Comparison of ENCODE assay signal across 8 cellular contexts in genomic region chr21:42009018-42009830, GRCh38. TPM values are rescaled to one million over a fixed set of nuclear protein-coding genes. Genes with fewer than 3 reads are reported as not detected.
A peak's percentile ranks its signal among the peaks of the same experiment; 100 is the strongest.
DNase-seq lines count a peak whose midpoint lies in the region; ATAC-seq, FAIRE-seq and TF ChIP-seq lines count a peak whose summit lies in the region.

No MANE protein-coding gene starts in this region.

- no peaks in the 10 kb centered on the region for H3K27me3 ChIP-seq in CD8-positive, alpha-beta T cell (ENCODE audit: insufficient read depth, low read length)
- H3K27me3 ChIP-seq in astrocyte (ENCODE audit: insufficient read depth, low read length) = peaks cover 12% of the 10 kb centered on the region
- peaks cover 11% of the 10 kb centered on the region for H3K27me3 ChIP-seq in iPS DF 6.9 (ENCODE audit: control insufficient read depth, insufficient read depth, low read length)

- no CpG with 5 or more reads among the region's 86 CpGs for WGBS in iPS DF 6.9 (ENCODE audit: insufficient coverage, insufficient read length)

- no peaks in the 10 kb centered on the region for H3K36me3 ChIP-seq in CD8-positive, alpha-beta T cell (ENCODE audit: insufficient read depth, low read length)
- H3K36me3 ChIP-seq in astrocyte (ENCODE audit: insufficient read depth, low read length) (no peaks in the 10 kb centered on the region), iPS DF 6.9 (ENCODE audit: control insufficient read depth, insufficient read depth, low read length) (no peaks in the 10 kb centered on the region)

- H3K9me3 Mint-ChIP-seq in CD8-positive, alpha-beta T cell = no peaks in the 10 kb centered on the region
- H3K9me3 Mint-ChIP-seq in astrocyte (ENCODE audit: unreplicated experiment) = peaks cover under 1% of the 10 kb centered on the region

- H3K27me3 Mint-ChIP-seq in CD8-positive, alpha-beta T cell (ENCODE audit: low read depth) = no peaks in the 10 kb centered on the region
- H3K27me3 Mint-ChIP-seq in astrocyte (ENCODE audit: low read depth, unreplicated experiment) = peaks cover 14% of the 10 kb centered on the region

- H3K27ac Mint-ChIP-seq in CD8-positive, alpha-beta T cell = peak overlapping the region; percentile 88
- H3K27ac Mint-ChIP-seq in astrocyte (ENCODE audit: unreplicated experiment) = peak overlapping the region; percentile 88

- POLR2A ChIA-PET in CD8-positive, alpha-beta T cell (lab: Charles Lee) = interaction anchor here (0.7 to 6.2 kb wide), 5 partner anchors 10 to 107 kb away, joined by 3 to 86 read pairs (median 5); no protein-coding TSS in a partner anchor

- H3K27ac ChIP-seq in CD8-positive, alpha-beta T cell (ENCODE audit: low read depth, low read length) = peak overlapping the region; percentile 96
- peak overlapping the region; percentile 99 for H3K27ac ChIP-seq in astrocyte (ENCODE audit: low read depth, low read length)
- H3K27ac ChIP-seq in iPS DF 6.9 (ENCODE audit: low read length) = no peak overlapping the region

- H2AFZ ChIP-seq in astrocyte (ENCODE audit: low read depth, low read length) = peak overlapping the region; percentile 51

- peaks cover 5% of the 10 kb centered on the region for H3K4me1 ChIP-seq in CD8-positive, alpha-beta T cell (ENCODE audit: insufficient read depth, low read length)
- H3K4me1 ChIP-seq in astrocyte (ENCODE audit: insufficient read depth, low read length) (peaks cover 3% of the 10 kb centered on the region), iPS DF 6.9 (ENCODE audit: control insufficient read depth, insufficient read depth, low read length) (no peaks in the 10 kb centered on the region)

- H3K4me3 ChIP-seq in CD8-positive, alpha-beta T cell (ENCODE audit: low read depth, low read length) = peak overlapping the region; percentile 64
- H3K4me3 ChIP-seq in astrocyte (ENCODE audit: insufficient read depth, low read depth, low read length) = peak overlapping the region; percentile 75
- peak overlapping the region; percentile 72 for H3K4me3 ChIP-seq in iPS DF 6.9 (ENCODE audit: low read length)
- H3K4me3 ChIP-seq in skeletal muscle cell (ENCODE audit: low read depth, low read length) = peak overlapping the region; percentile 71

- TF ChIP-seq CTCF in CD8-positive, alpha-beta T cell (IDR thresholded peaks at IDR 0.05) = no peak
- TF ChIP-seq CTCF in astrocyte (IDR thresholded peaks at IDR 0.05; ENCODE audit: insufficient read depth, low read depth, low read length) = no peak

- H3K79me2 ChIP-seq in astrocyte (ENCODE audit: insufficient read depth, low read length) = peaks cover 42% of the 10 kb centered on the region

- FAIRE-seq in astrocyte (lab: Jason Lieb, UNC) = no peak

- H3K4me2 ChIP-seq in astrocyte (ENCODE audit: low read length) = peak overlapping the region; percentile 86

- peaks cover 40% of the 10 kb centered on the region for H3K4me1 Mint-ChIP-seq in CD8-positive, alpha-beta T cell (ENCODE audit: low read depth)
- no peaks in the 10 kb centered on the region for H3K4me1 Mint-ChIP-seq in astrocyte (ENCODE audit: low read depth, unreplicated experiment)

- peak overlapping the region; percentile 98 for H3K4me3 Mint-ChIP-seq in CD8-positive, alpha-beta T cell
- H3K4me3 Mint-ChIP-seq in astrocyte (ENCODE audit: unreplicated experiment) = peak overlapping the region; percentile 89

- peaks cover 3% of the 10 kb centered on the region for H4K20me1 ChIP-seq in astrocyte (ENCODE audit: insufficient read depth, low read length)

- CTCF ChIA-PET in CD8-positive, alpha-beta T cell (lab: Charles Lee) = interaction anchor here (0.9 to 5.8 kb wide), 7 partner anchors 12 to 192 kb away, joined by 3 to 73 read pairs (median 4); no protein-coding TSS in a partner anchor

- no peak for ATAC-seq in CD8-positive, alpha-beta T cell
- ATAC-seq in GM19328 (IDR thresholded peaks at IDR 0.05; ENCODE audit: unreplicated experiment) = peak; percentile 20
- peak; percentile 19 for ATAC-seq in HG03571 (IDR thresholded peaks at IDR 0.05; ENCODE audit: unreplicated experiment)

- peaks cover 20% of the 10 kb centered on the region for H3K36me3 Mint-ChIP-seq in CD8-positive, alpha-beta T cell
- H3K36me3 Mint-ChIP-seq in astrocyte (ENCODE audit: low read depth, unreplicated experiment) = peaks cover 12% of the 10 kb centered on the region

- no peaks in the 10 kb centered on the region for H3K9me3 ChIP-seq in CD8-positive, alpha-beta T cell (ENCODE audit: low read length)
- H3K9me3 ChIP-seq in astrocyte (ENCODE audit: insufficient read depth, low read depth, low read length) = no peaks in the 10 kb centered on the region
- no peaks in the 10 kb centered on the region for H3K9me3 ChIP-seq in iPS DF 6.9 (ENCODE audit: control insufficient read depth, insufficient read depth, low read length)

- peak; percentile 7 to 77 (median 33) for DNase-seq in CD8-positive, alpha-beta T cell
- peak in 4 of 5 donors; percentile 22 to 30 (median 26) for DNase-seq in T-helper 1 cell
- peak; percentile 61 for DNase-seq in astrocyte (ENCODE audit: low read depth)
- no peak for DNase-seq in iPS DF 6.9 (ENCODE audit: low read depth, low spot score)
- DNase-seq in skeletal muscle cell (ENCODE audit: low read depth) = no peak
- no peak for DNase-seq in NCI-H128 (lab: John Stamatoyannopoulos, UW; ENCODE audit: unreplicated experiment)

- H3K9ac ChIP-seq in astrocyte (ENCODE audit: low read length) = peak overlapping the region; percentile 97

- intact Hi-C loops in CD8-positive, alpha-beta T cell (cut with DNase I, micrococcal nuclease) = loop anchor here in 1 of 2 experiments (1.0 to 2.0 kb wide), 3 partner anchors 82 to 192 kb away; no protein-coding TSS in a partner anchor

RNA-seq across cellular contexts. Expression of gene ZBTB21, which starts 0.9 kb away (rescaled TPM):
- total RNA-seq in CD8-positive, alpha-beta T cell = 100 to 1,000 TPM; 130 to 141 TPM
- 18.3 and 20.5 TPM in 2 replicates for total RNA-seq in astrocyte

RNA-seq across cellular contexts. Expression of gene C2CD2, which starts 55.4 kb away (rescaled TPM):
- 1 to 10 TPM; 6.7 to 7.8 TPM for total RNA-seq in CD8-positive, alpha-beta T cell
- total RNA-seq in astrocyte = 6.7 and 8.3 TPM in 2 replicates

Comparison
In these comparisons a context has a peak if more than half of its experiments do, and no peak if none do; other contexts are left out.
1. DNase-seq: peak in CD8-positive, alpha-beta T cell (7 of 7), T-helper 1 cell (4 of 5) and astrocyte (single experiment); none in iPS DF 6.9 (single experiment), skeletal muscle cell (single experiment) and NCI-H128 (single experiment).
2. Peak in every context shown above with its lines, with median percentiles within 50 percentile points of each other: H3K4me3 ChIP-seq.